ENCODE assay signal across 9 cellular contexts in genomic region chr16:58024347-58024672, GRCh38. TPM values are rescaled to one million over a fixed set of nuclear protein-coding genes. Genes with fewer than 3 reads are reported as not detected.
DNase-seq lines count a peak whose midpoint lies in the region; ATAC-seq and TF ChIP-seq lines count a peak whose summit lies in the region.
"Had no signal": no experiment of that assay in that cellular context is flagged by ENCODE, and none has a peak within 500 bp of the region (broad histone marks: within the 10 kb centered on the region; RNA-seq: fewer than 3 reads in every experiment).

No MANE protein-coding gene starts in this region.

- peak overlapping the region; percentile 88 for H3K56ac ChIP-seq in mesendoderm (ENCODE audit: low read length)

- H3K79me2 ChIP-seq in mesendoderm (ENCODE audit: control insufficient read depth, insufficient read depth, low read length): peaks cover 21% of the 10 kb centered on the region

- CTCF ChIA-PET in MCF 10A (lab: Yijun Ruan, JAX): interaction anchor here (0.5 to 4.4 kb wide), 8 partner anchors 9 to 282 kb away, joined by 3 to 52 read pairs (median 4); partner anchors contain the start of gene CFAP20

- TF ChIP-seq POLR2A in breast epithelium (IDR thresholded peaks at IDR 0.05) (no peak), tibial nerve (IDR thresholded peaks at IDR 0.05) (no peak)

- H3K9ac ChIP-seq in adipocyte (ENCODE audit: low read length) (peak overlapping the region; percentile 74), mesendoderm (ENCODE audit: low read length) (peak overlapping the region; percentile 71)

- H2BK15ac ChIP-seq in mesendoderm (replicated peaks; ENCODE audit: low read depth): no peak overlapping the region

- POLR2A ChIA-PET in MCF 10A (lab: Yijun Ruan, JAX): interaction anchor here (5.7 kb wide), 1 partner anchor 103 kb away, joined by 68 read pairs; the partner anchor contains the start of gene CFAP20

- no peak overlapping the region for H4K5ac ChIP-seq in mesendoderm (ENCODE audit: low read length)

- no peak for ATAC-seq in HG02885 (IDR thresholded peaks at IDR 0.05; ENCODE audit: poor library complexity, unreplicated experiment)

- no peak overlapping the region for H2BK120ac ChIP-seq in mesendoderm (ENCODE audit: low read depth, low read length)

- TF ChIP-seq EP300 in tibial nerve (IDR thresholded peaks at IDR 0.05): no peak

- WGBS in mesendoderm (ENCODE audit: extremely low coverage, insufficient coverage, low lambda C conversion rate): no CpG with 5 or more reads among the region's 14 CpGs
- WGBS in tibial nerve, 2 donors: 53 to 59% methylated on average over 13 to 14 of the region's 14 CpGs

- H2AK5ac ChIP-seq in mesendoderm (ENCODE audit: low read length): peak overlapping the region; percentile 18

- H3K4ac ChIP-seq in mesendoderm (ENCODE audit: low read depth, low read length): no peak overlapping the region

- H3K4me3 Mint-ChIP-seq in MCF 10A (ENCODE audit: unreplicated experiment): no peak overlapping the region

- H3K4me2 ChIP-seq in mesendoderm (ENCODE audit: low read length): peak overlapping the region; percentile 84

- H3K9me3 Mint-ChIP-seq in MCF 10A (ENCODE audit: unreplicated experiment): no peaks in the 10 kb centered on the region

- no TSS peak for BruUV-seq in MCF 10A (replicated peaks; lab: Mats Ljungman, UMichigan)

- H3K36me3 Mint-ChIP-seq in MCF 10A (ENCODE audit: insufficient read depth, unreplicated experiment): peaks cover 15% of the 10 kb centered on the region

- no peak overlapping the region for H4K8ac ChIP-seq in mesendoderm (ENCODE audit: low read depth, low read length)

- peak overlapping the region; percentile 53 for H2BK5ac ChIP-seq in mesendoderm (ENCODE audit: low read length)

- H3K4me3 ChIP-seq in breast epithelium (peak overlapping the region; percentile 66 to 92 (median 72)), adipocyte (ENCODE audit: low read length) (peak overlapping the region; percentile 82), mesendoderm (ENCODE audit: low read length) (no peak overlapping the region), tibial nerve (peak overlapping the region in 3 of 4 donors; percentile 65 to 93 (median 82))

- H3K18ac ChIP-seq in mesendoderm (ENCODE audit: low read length): peak overlapping the region; percentile 65

- no peaks in the 10 kb centered on the region for H3K27me3 Mint-ChIP-seq in MCF 10A (ENCODE audit: insufficient read depth, unreplicated experiment)

- no peak overlapping the region for H3K23ac ChIP-seq in mesendoderm (ENCODE audit: low read length)

- H3K36me3 ChIP-seq in breast epithelium (no peaks in the 10 kb centered on the region), adipocyte (ENCODE audit: control insufficient read depth, insufficient read depth, low read length, severe bottlenecking) (no peaks in the 10 kb centered on the region), mesendoderm (ENCODE audit: control insufficient read depth, insufficient read depth, low read length) (no peaks in the 10 kb centered on the region), tibial nerve (peaks cover 0 to 9% (median 0%) of the 10 kb centered on the region in 3 donors)

- peaks cover 16% of the 10 kb centered on the region for H3K79me1 ChIP-seq in mesendoderm (ENCODE audit: low read length)

- TF ChIP-seq CTCF in breast epithelium (IDR thresholded peaks at IDR 0.05) (no peak), MCF 10A (IDR thresholded peaks at IDR 0.05; ENCODE audit: unreplicated experiment) (no peak), tibial nerve (IDR thresholded peaks at IDR 0.05) (no peak)

- H3K4me1 Mint-ChIP-seq in MCF 10A (ENCODE audit: insufficient read depth, unreplicated experiment): peaks cover 15% of the 10 kb centered on the region

- peaks cover 6 to 11% of the 10 kb centered on the region in 2 donors for H3K4me1 ChIP-seq in breast epithelium
- H3K4me1 ChIP-seq in adipocyte (ENCODE audit: control insufficient read depth, insufficient read depth, low read length): peaks cover 34% of the 10 kb centered on the region
- H3K4me1 ChIP-seq in mesendoderm (ENCODE audit: control insufficient read depth, low read depth, low read length): peaks cover 31% of the 10 kb centered on the region
- H3K4me1 ChIP-seq in tibial nerve: peaks cover 0 to 87% (median 32%) of the 10 kb centered on the region in 4 donors

- H3K27me3 ChIP-seq in breast epithelium: no peaks in the 10 kb centered on the region
- no peaks in the 10 kb centered on the region for H3K27me3 ChIP-seq in adipocyte (replicated peaks; ENCODE audit: control insufficient read depth, insufficient read depth, low read length)
- no peaks in the 10 kb centered on the region for H3K27me3 ChIP-seq in mesendoderm (ENCODE audit: insufficient read depth, low read length, poor library complexity)
- no peaks in the 10 kb centered on the region for H3K27me3 ChIP-seq in tibial nerve

- H3K9me3 ChIP-seq in breast epithelium: no peaks in the 10 kb centered on the region
- no peaks in the 10 kb centered on the region for H3K9me3 ChIP-seq in adipocyte (ENCODE audit: control insufficient read depth, low read length)
- no peaks in the 10 kb centered on the region for H3K9me3 ChIP-seq in tibial nerve

- no peak overlapping the region for H3K27ac ChIP-seq in breast epithelium
- H3K27ac ChIP-seq in mesendoderm (ENCODE audit: low read depth, low read length): peak overlapping the region; percentile 81
- H3K27ac ChIP-seq in tibial nerve: peak overlapping the region in 3 of 4 donors; percentile 79 to 90 (median 83)

- intact Hi-C loops in breast epithelium (cut with DNase I; ENCODE audit: low total_unique reads): no loop called here
- intact Hi-C loops in MCF 10A (cut with micrococcal nuclease): loop anchor here (5.0 kb wide), 1 partner anchor 463 kb away; no protein-coding TSS in a partner anchor

- DNase-seq in breast epithelium (ENCODE audit: low spot score in 2 of 2) (no peak), MCF 10A (ENCODE audit: unreplicated experiment) (no peak), adipocyte (ENCODE audit: low read depth) (no peak), mesendoderm (no peak), tibial nerve (ENCODE audit: low spot score in 2 of 2) (no peak), MV-4-11 (lab: John Stamatoyannopoulos, UW) (no peak), iPS-NIHi7 (ENCODE audit: extremely low spot score) (no peak)
- DNase-seq: NCI-H2171 had no signal

- H3K27ac Mint-ChIP-seq in MCF 10A (ENCODE audit: low read depth, unreplicated experiment): no peak overlapping the region

RNA-seq across cellular contexts. Expression of gene MMP15, which starts 1.2 kb away (rescaled TPM):
- total RNA-seq in breast epithelium (1 to 10 TPM; 4.6 to 5.3 (median 4.8) TPM), MCF 10A (2022) (1.3 and 1.7 TPM in 2 replicates), tibial nerve (10 to 100 TPM; 11.4 to 32.9 (median 28.4) TPM)
- polyA plus RNA-seq in mesendoderm (2013, experiment 1 of 2): 20.9 TPM
- polyA plus RNA-seq in mesendoderm (2013, experiment 2 of 2): 20.0 TPM

RNA-seq across cellular contexts. Expression of gene USB1, which starts 23.1 kb away (rescaled TPM):
- total RNA-seq in breast epithelium (10 to 100 TPM; 14.5 to 37.0 (median 26.4) TPM), MCF 10A (2022) (49.2 and 57.1 TPM in 2 replicates), tibial nerve (10 to 100 TPM; 23.1 to 80.4 (median 31.6) TPM)
- 61.7 TPM for polyA plus RNA-seq in mesendoderm (2013, experiment 1 of 2)
- polyA plus RNA-seq in mesendoderm (2013, experiment 2 of 2): 60.1 TPM

RNA-seq across cellular contexts. Expression of gene ZNF319, which starts 23.8 kb away (rescaled TPM):
- total RNA-seq in breast epithelium: 1 to 10 TPM; 6.2 to 7.2 (median 6.4) TPM
- total RNA-seq in MCF 10A (2022): 12.6 and 16.3 TPM in 2 replicates
- 6.1 TPM for polyA plus RNA-seq in mesendoderm (2013, experiment 1 of 2)
- 7.0 TPM for polyA plus RNA-seq in mesendoderm (2013, experiment 2 of 2)
- 10 to 100 TPM in 1 of 4 donors, 1 to 10 TPM in 3; 7.5 to 11.6 (median 9.1) TPM for total RNA-seq in tibial nerve

RNA-seq across cellular contexts. Expression of gene CNGB1, which starts 53.4 kb away (rescaled TPM):
- total RNA-seq in breast epithelium (not detected), MCF 10A (2022) (0.17 TPM in 1 of 2 replicates, not detected in the other), tibial nerve (not detected)
- polyA plus RNA-seq in mesendoderm (2013, experiment 1 of 2): 0.06 TPM
- polyA plus RNA-seq in mesendoderm (2013, experiment 2 of 2): under 0.01 TPM

Comparison
In these comparisons a context has a peak if more than half of its experiments do, and no peak if none do; other contexts are left out.
1. H3K27ac ChIP-seq: peak in mesendoderm (single experiment) and tibial nerve (3 of 4); none in breast epithelium (0 of 2).